ENCODE assay signal across 29 cellular contexts in genomic region chr16:60640038-60640437, GRCh38.
"Had no signal": no experiment of that assay in that cellular context is flagged by ENCODE, and none has a peak within 500 bp of the region (broad histone marks: within the 10 kb centered on the region; RNA-seq: fewer than 3 reads in every experiment).

No MANE protein-coding gene starts in this region.

- H3K9me3 ChIP-seq: esophagus muscularis mucosa, gastroesophageal sphincter had no signal

- H3K4me3 Mint-ChIP-seq: activated CD8-positive, alpha-beta T cell treated with anti-CD3 and anti-CD28 coated beads for 36 hours; activated naive CD8-positive, alpha-beta T cell; activated T-cell treated with anti-CD3 and anti-CD28 coated beads, Interleukin-2, amount 50 U/mL, for 4 hours; activated T-helper 17 cell treated with anti-CD3 and anti-CD28 coated beads, Interleukin-2, amount 50 U/mL, for 72 hours; central memory CD8-positive, alpha-beta T cell; dendritic cell treated with granulocyte-macrophage colony-stimulating factor and Interleukin-4, amounts not matched to agents 40 ng/mL and 50 ng/mL, for 4 days; endodermal cell had no signal

- H3K4me1 ChIP-seq: esophagus muscularis mucosa, gastroesophageal sphincter, heart right ventricle had no signal

- H3K36me3 ChIP-seq: brain microvascular endothelial cell, esophagus muscularis mucosa, gastroesophageal sphincter, heart right ventricle had no signal

- H3K27ac ChIP-seq: brain microvascular endothelial cell, coronary artery, dorsolateral prefrontal cortex, esophagus muscularis mucosa, gastroesophageal sphincter, heart right ventricle had no signal

- H3K4me1 Mint-ChIP-seq: activated T-helper 17 cell treated with anti-CD3 and anti-CD28 coated beads, Interleukin-2, amount 50 U/mL, for 72 hours; central memory CD8-positive, alpha-beta T cell had no signal

- H3K4me3 ChIP-seq: coronary artery, dorsolateral prefrontal cortex, esophagus muscularis mucosa, gastroesophageal sphincter, heart right ventricle had no signal

- H3K36me3 Mint-ChIP-seq: activated naive CD8-positive, alpha-beta T cell had no signal

- ATAC-seq: activated CD8-positive, alpha-beta T cell treated with anti-CD3 and anti-CD28 coated beads for 36 hours; activated T-cell treated with anti-CD3 and anti-CD28 coated beads, Interleukin-2, amount 50 U/mL, for 4 hours; activated T-helper 17 cell treated with anti-CD3 and anti-CD28 coated beads, Interleukin-2, amount 50 U/mL, for 72 hours; gastroesophageal sphincter; heart right ventricle had no signal

- H3K9me3 Mint-ChIP-seq: endodermal cell had no signal

- H3K27me3 ChIP-seq: brain microvascular endothelial cell, esophagus muscularis mucosa, gastroesophageal sphincter had no signal

- H3K27me3 Mint-ChIP-seq: activated CD8-positive, alpha-beta T cell treated with anti-CD3 and anti-CD28 coated beads for 36 hours; activated naive CD8-positive, alpha-beta T cell; activated T-helper 17 cell treated with anti-CD3 and anti-CD28 coated beads, Interleukin-2, amount 50 U/mL, for 72 hours; central memory CD8-positive, alpha-beta T cell; dendritic cell treated with granulocyte-macrophage colony-stimulating factor and Interleukin-4, amounts not matched to agents 40 ng/mL and 50 ng/mL, for 4 days had no signal

- DNase-seq: activated CD4-positive, alpha-beta T cell treated with anti-CD3 and anti-CD28 coated beads for 1 hour; activated CD4-positive, alpha-beta T cell treated with anti-CD3 and anti-CD28 coated beads for 4 hours; activated CD4-positive, alpha-beta T cell treated with anti-CD3 and anti-CD28 coated beads, Interleukin-2, amount 50 U/mL, for 1 hour; activated CD4-positive, alpha-beta T cell treated with anti-CD3 and anti-CD28 coated beads, Interleukin-2, amount 50 U/mL, for 48 hours; activated CD4-positive, CD25-positive, alpha-beta regulatory T cell; activated CD8-positive, alpha-beta memory T cell treated with anti-CD3 and anti-CD28 coated beads for 24 hours; activated CD8-positive, alpha-beta T cell treated with anti-CD3 and anti-CD28 coated beads for 36 hours; activated effector memory CD4-positive, alpha-beta T cell treated with Interleukin-2 at 50 U/mL for 16 hours; activated gamma-delta T cell treated with Interleukin-2 at 50 U/mL for 16 hours; activated naive CD4-positive, alpha-beta T cell treated with anti-CD3 and anti-CD28 coated beads, Interleukin-2, amount 50 U/mL, for 16 hours; activated naive CD4-positive, alpha-beta T cell treated with Interleukin-2 at 50 U/mL for 16 hours; activated T-cell treated with anti-CD3 and anti-CD28 coated beads, Interleukin-2, amount 50 U/mL, for 4 hours; amniotic stem cell; anterior cingulate cortex; brain microvascular endothelial cell; dorsolateral prefrontal cortex; effector memory CD4-positive, alpha-beta T cell; endodermal cell; erythroblast; foreskin melanocyte; heart right ventricle; T-helper 2 cell had no signal

- H3K27ac Mint-ChIP-seq: activated CD8-positive, alpha-beta T cell treated with anti-CD3 and anti-CD28 coated beads for 36 hours; activated naive CD8-positive, alpha-beta T cell; activated T-helper 17 cell treated with anti-CD3 and anti-CD28 coated beads, Interleukin-2, amount 50 U/mL, for 72 hours; dendritic cell treated with granulocyte-macrophage colony-stimulating factor and Interleukin-4, amounts not matched to agents 40 ng/mL and 50 ng/mL, for 4 days; endodermal cell had no signal
